ENCODE assay signal across 29 cellular contexts in genomic region chr4:1485280-1485679, GRCh38.
"Had no signal": no experiment of that assay in that cellular context is flagged by ENCODE, and none has a peak within 500 bp of the region (broad histone marks: within the 10 kb centered on the region; RNA-seq: fewer than 3 reads in every experiment).

No MANE protein-coding gene starts in this region.

- ATAC-seq: naive thymus-derived CD8-positive, alpha-beta T cell; natural killer cell treated with Interleukin-12 subunit alpha and Interleukin-12 subunit beta and Interleukin-15 and Interleukin-18, amount 100 ng/mL, for 72 hours; pancreas; right cardiac atrium; sciatic nerve; stimulated activated memory B cell treated with anti-CD40 and anti-IgM and Interleukin-4, amounts not matched to agents 10 μg/mL and 1 μg/mL and 100 μg/mL, for 72 hours; stimulated activated naive CD8-positive, alpha-beta T cell treated with anti-CD3 and anti-CD28 coated beads, Interleukin-15, amount 100 ng/mL, for 72 hours; stimulated activated naive CD8-positive, alpha-beta T cell treated with anti-CD3 and anti-CD28 coated beads, Interleukin-15, Interleukin-2, amounts not matched to agents 100 U/mL and 50 U/mL, for 24 hours; upper lobe of right lung had no signal

- H3K27ac ChIP-seq: neutrophil, pancreas, prostate gland, skin epidermis, spleen, suprapubic skin, testis, tibial artery, transverse colon, upper lobe of right lung, uterus had no signal

- H3K4me2 ChIP-seq: smooth muscle cell had no signal

- H3K36me3 ChIP-seq: neutrophil, pancreas, prostate gland, spleen, suprapubic skin, tibial artery, transverse colon, upper lobe of right lung, uterus had no signal

- DNase-seq: nephron progenitor cell; nucleus accumbens; pancreas; retina; right cardiac atrium; spleen; stimulated activated CD4-positive, alpha-beta T cell treated with anti-CD3 and anti-CD28 coated beads, Interleukin-12 subunit alpha, Interleukin-12 subunit beta, amount 100 ng/mL, for 4 hours; stimulated activated CD4-positive, alpha-beta T cell treated with anti-CD3 and anti-CD28 coated beads, Interleukin-1b, Interleukin-23, amount 100 ng/mL, for 48 hours; stimulated activated CD4-positive, alpha-beta T cell treated with anti-CD3 and anti-CD28 coated beads, Interleukin-4, amount 100 ng/mL, for 1 hour; stimulated activated CD4-positive, alpha-beta T cell treated with anti-CD3 and anti-CD28 coated beads, Interleukin-4, amount 100 ng/mL, for 4 hours; stimulated activated CD8-positive, alpha-beta memory T cell treated with anti-CD3 and anti-CD28 coated beads, Interleukin-4, amount 100 ng/mL, for 48 hours; stimulated activated naive CD4-positive, alpha-beta T cell; stimulated activated naive CD8-positive, alpha-beta T cell treated with anti-CD3 and anti-CD28 coated beads, Interleukin-15, amount 100 ng/mL, for 72 hours; stimulated activated naive CD8-positive, alpha-beta T cell treated with anti-CD3 and anti-CD28 coated beads, Interleukin-15, Interleukin-2, amounts not matched to agents 100 U/mL and 50 U/mL, for 24 hours; substantia nigra; testis; tibial artery; transverse colon; upper lobe of right lung; uterus had no signal

- H3K4me1 ChIP-seq: pancreas, prostate gland, spleen, suprapubic skin, testis, tibial artery, transverse colon, upper lobe of right lung, uterus had no signal

- H3K9me3 ChIP-seq: prostate gland, testis had no signal

- FAIRE-seq: pancreas had no signal

- H3K4me3 ChIP-seq: pancreas, prostate gland, skin epidermis, smooth muscle cell, spleen, suprapubic skin, testis, tibial artery, transverse colon, upper lobe of right lung, uterus had no signal

- H3K27me3 ChIP-seq: neutrophil, testis had no signal
